22 cellular contexts compared by ENCODE assay signal in the genomic region with DNA sequence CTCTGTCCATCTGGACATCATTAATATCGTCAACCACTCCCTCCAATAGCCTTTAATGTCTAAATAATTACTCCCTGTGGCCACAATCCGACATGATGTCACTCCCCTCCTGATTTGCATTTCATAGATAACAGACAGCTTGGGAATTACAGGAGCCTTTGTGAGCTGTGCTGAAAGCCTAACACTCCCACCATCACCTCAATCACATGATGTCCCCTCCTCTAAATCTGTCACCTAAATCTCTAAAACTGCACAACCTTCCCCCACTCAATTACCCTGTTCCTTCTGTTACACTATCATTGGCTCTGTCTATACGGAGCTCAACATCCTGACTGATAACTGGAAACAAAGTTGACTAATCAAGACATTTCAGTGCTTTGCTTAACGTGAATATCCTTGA. TPM values are rescaled to one million over a fixed set of nuclear protein-coding genes. Genes with fewer than 3 reads are reported as not detected.
"Had no signal": no experiment of that assay in that cellular context is flagged by ENCODE, and none has a peak within 500 bp of the region (broad histone marks: within the 10 kb centered on the region; RNA-seq: fewer than 3 reads in every experiment).

No MANE protein-coding gene starts in this region.

- H3K9me3 Mint-ChIP-seq: activated CD4-positive, alpha-beta T cell treated with anti-CD3 and anti-CD28 coated beads, Interleukin-2, amount 10 ng/mL, durations not matched to agents 24 days and 14 days; activated naive CD8-positive, alpha-beta T cell treated with anti-CD3 and anti-CD28 coated beads for 36 hours; activated T-cell treated with anti-CD3 and anti-CD28 coated beads, Interleukin-2, amount 50 U/mL, for 72 hours; nephron had no signal

- H3K36me3 Mint-ChIP-seq: activated naive CD8-positive, alpha-beta T cell treated with anti-CD3 and anti-CD28 coated beads for 36 hours had no signal

- H3K27me3 ChIP-seq: testis, upper lobe of left lung had no signal

- ATAC-seq: sciatic nerve had no signal

- DNase-seq: activated CD4-positive, alpha-beta T cell treated with anti-CD3 and anti-CD28 coated beads, Interleukin-2, amount 10 ng/mL, durations not matched to agents 24 days and 14 days; activated CD4-positive, CD25-positive, alpha-beta regulatory T cell; activated CD8-positive, alpha-beta memory T cell treated with anti-CD3 and anti-CD28 coated beads, Interleukin-2, amount 50 U/mL, for 48 hours; activated gamma-delta T cell treated with Interleukin-2 at 50 U/mL for 16 hours; activated naive CD8-positive, alpha-beta T cell treated with anti-CD3 and anti-CD28 coated beads for 36 hours; activated T-cell treated with anti-CD3 and anti-CD28 coated beads, Interleukin-2, amount 50 U/mL, for 72 hours; cerebellar nuclear complex; effector memory CD4-positive, alpha-beta T cell; foreskin melanocyte; head of caudate nucleus; spleen; stimulated activated CD4-positive, alpha-beta T cell treated with anti-CD3 and anti-CD28 coated beads, Interleukin-1b, Interleukin-23, amount 100 ng/mL, for 48 hours; stomach; T-helper 2 cell; testis; upper lobe of left lung had no signal

- H3K27ac ChIP-seq: breast epithelium, spleen, stomach, testis, upper lobe of left lung had no signal

- H3K4me3 ChIP-seq: breast epithelium, spleen, stomach, testis, upper lobe of left lung had no signal

- H3K4me3 Mint-ChIP-seq: activated CD4-positive, alpha-beta T cell treated with anti-CD3 and anti-CD28 coated beads, Interleukin-2, amount 10 ng/mL, durations not matched to agents 24 days and 14 days; activated naive CD8-positive, alpha-beta T cell treated with anti-CD3 and anti-CD28 coated beads for 36 hours; activated T-cell treated with anti-CD3 and anti-CD28 coated beads, Interleukin-2, amount 50 U/mL, for 72 hours; nephron had no signal

- H3K9me3 ChIP-seq: breast epithelium, stomach, testis, upper lobe of left lung had no signal

- H3K27ac Mint-ChIP-seq: activated CD4-positive, alpha-beta T cell treated with anti-CD3 and anti-CD28 coated beads, Interleukin-2, amount 10 ng/mL, durations not matched to agents 24 days and 14 days; activated naive CD8-positive, alpha-beta T cell treated with anti-CD3 and anti-CD28 coated beads for 36 hours; activated T-cell treated with anti-CD3 and anti-CD28 coated beads, Interleukin-2, amount 50 U/mL, for 72 hours; nephron had no signal

- H3K4me1 ChIP-seq: breast epithelium, testis had no signal

- H3K36me3 ChIP-seq: breast epithelium, spleen, stomach, upper lobe of left lung had no signal

RNA-seq across cellular contexts. Expression of gene NHLH2, which starts 14.3 kb away (rescaled TPM):
- total RNA-seq: activated CD4-positive, alpha-beta T cell treated with anti-CD3 and anti-CD28 coated beads, Interleukin-2, amount 10 ng/mL, durations not matched to agents 24 days and 14 days; activated naive CD8-positive, alpha-beta T cell treated with anti-CD3 and anti-CD28 coated beads for 36 hours; breast epithelium; fibroblast of lung; osteocyte; pulmonary artery endothelial cell; sciatic nerve; spleen; stomach had no signal

RNA-seq across cellular contexts. Expression of gene CASQ2, which starts 58.1 kb away (rescaled TPM):
- total RNA-seq: activated CD4-positive, alpha-beta T cell treated with anti-CD3 and anti-CD28 coated beads, Interleukin-2, amount 10 ng/mL, durations not matched to agents 24 days and 14 days; activated naive CD8-positive, alpha-beta T cell treated with anti-CD3 and anti-CD28 coated beads for 36 hours; activated T-cell treated with anti-CD3 and anti-CD28 coated beads, Interleukin-2, amount 50 U/mL, for 72 hours; fibroblast of lung; osteocyte; pulmonary artery endothelial cell had no signal
